8 cellular contexts compared by ENCODE assay signal in the genomic region with DNA sequence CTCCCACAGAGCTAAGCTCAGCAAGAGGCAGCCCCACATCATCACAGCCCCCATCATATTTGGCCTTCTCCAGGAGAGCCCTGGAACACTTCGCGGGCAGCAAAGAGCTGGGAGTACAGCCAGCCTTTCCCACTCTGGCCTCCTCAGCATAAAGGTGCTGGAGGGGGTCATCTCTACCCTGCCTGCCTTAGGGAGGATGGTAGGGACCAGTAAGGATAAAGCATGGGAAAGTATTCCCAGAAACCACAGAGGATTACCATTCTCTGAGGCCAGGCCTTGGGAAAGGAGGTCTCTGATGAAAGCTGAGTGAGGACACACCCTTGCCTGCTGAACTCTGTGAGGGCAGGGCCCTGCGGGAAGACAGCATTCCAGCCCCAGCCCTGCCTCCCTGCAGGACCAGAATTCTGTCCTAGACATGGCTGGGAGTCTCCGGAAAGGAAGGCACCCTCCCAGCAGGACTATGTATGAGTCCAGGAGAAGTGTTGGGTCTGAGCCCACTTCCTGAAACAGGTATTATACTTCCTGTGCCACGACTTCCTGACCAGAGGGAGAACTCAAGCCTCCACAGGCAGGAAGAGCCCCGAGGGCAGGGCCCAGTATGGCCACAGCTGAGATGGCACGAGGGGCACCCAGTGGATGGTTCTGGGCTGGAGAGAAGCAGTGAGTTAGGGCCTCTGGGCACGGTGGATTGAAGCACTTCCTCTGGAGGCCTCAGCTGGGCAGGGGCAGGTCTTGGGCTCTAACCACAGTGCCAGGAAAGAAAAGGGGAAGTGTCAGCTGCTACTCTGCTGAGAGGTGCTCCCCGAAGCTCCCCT. TPM values are rescaled to one million over a fixed set of nuclear protein-coding genes. Genes with fewer than 3 reads are reported as not detected.
A peak's percentile ranks its signal among the peaks of the same experiment; 100 is the strongest.
DNase-seq lines count a peak whose midpoint lies in the region; ATAC-seq and TF ChIP-seq lines count a peak whose summit lies in the region.

No MANE protein-coding gene starts in this region.

- H3K27me3 ChIP-seq in DND-41 (ENCODE audit: insufficient read depth, low read length, poor library complexity) (no peaks in the 10 kb centered on the region), duodenal mucosa (ENCODE audit: control insufficient read depth in 1 of 2, insufficient read depth in 2 of 2, low read length in 2 of 2) (no peaks in the 10 kb centered on the region), neutrophil (no peaks in the 10 kb centered on the region)

- intact Hi-C loops in OCI-LY7 (cut with micrococcal nuclease; ENCODE audit: unreplicated experiment): no loop called here

- in situ Hi-C loops in GM13976 (cut with MboI; ENCODE audit: low sequenced_read_pairs, unreplicated experiment): no loop called here

- CTCF ChIA-PET in OCI-LY7 (lab: Charles Lee; ENCODE audit: unreplicated experiment): interaction anchor here (0.5 to 1.5 kb wide), 2 partner anchors 14 to 130 kb away, joined by 3 read pairs; no protein-coding TSS in a partner anchor

- H3K27ac ChIP-seq in DND-41 (ENCODE audit: low read length) (peak overlapping the region; percentile 95), OCI-LY7 (ENCODE audit: low read depth, low read length, poor library complexity, severe bottlenecking) (peak overlapping the region; percentile 94), duodenal mucosa (ENCODE audit: low read depth, low read length) (no peak overlapping the region), neutrophil (peak overlapping the region; percentile 89)

- peaks cover 3% of the 10 kb centered on the region for H4K20me1 ChIP-seq in DND-41 (ENCODE audit: insufficient read depth, low read length)
- H4K20me1 ChIP-seq in OCI-LY7 (ENCODE audit: insufficient read depth, low read length): no peaks in the 10 kb centered on the region

- H3K9me2 ChIP-seq in OCI-LY7 (ENCODE audit: insufficient read depth, low read length): no peaks in the 10 kb centered on the region

- no peak overlapping the region for H3K4me2 ChIP-seq in DND-41 (ENCODE audit: insufficient read depth, low read length)
- peak overlapping the region; percentile 57 for H3K4me2 ChIP-seq in OCI-LY7 (ENCODE audit: low read length)

- POLR2A ChIA-PET in OCI-LY7 (lab: Charles Lee): interaction anchor here (1.6 to 4.1 kb wide), 3 partner anchors 11 to 25 kb away, joined by 4 to 22 read pairs (median 14); a partner anchor contains a TSS

- TF ChIP-seq CTCF in DND-41 (IDR thresholded peaks at IDR 0.05; ENCODE audit: borderline replicate concordance, extremely low read depth, low read length, poor library complexity, severe bottlenecking): no peak
- no peak for TF ChIP-seq CTCF in OCI-LY7 (conservative IDR thresholded peaks at IDR 0.05; ENCODE audit: low read length)
- peak; percentile 35 for TF ChIP-seq CTCF in neutrophil (IDR thresholded peaks at IDR 0.05)
- no peak for TF ChIP-seq CTCF in GM13976 (IDR thresholded peaks at IDR 0.05; ENCODE audit: borderline replicate concordance, control extremely low read depth, extremely low read depth, insufficient read depth, missing control alignments)

- no peaks in the 10 kb centered on the region for H3K9me3 ChIP-seq in DND-41 (ENCODE audit: insufficient read depth, low read length, severe bottlenecking)
- H3K9me3 ChIP-seq in OCI-LY7 (ENCODE audit: low read length): no peaks in the 10 kb centered on the region
- no peaks in the 10 kb centered on the region for H3K9me3 ChIP-seq in duodenal mucosa (ENCODE audit: control insufficient read depth in 1 of 2, low read length in 2 of 2)
- H3K9me3 ChIP-seq in neutrophil: no peaks in the 10 kb centered on the region

- H3K36me3 ChIP-seq in DND-41 (ENCODE audit: insufficient read depth, low read length): peaks cover 76% of the 10 kb centered on the region
- H3K36me3 ChIP-seq in OCI-LY7 (ENCODE audit: insufficient read depth, low read length): peaks cover 19% of the 10 kb centered on the region
- peaks cover 15 to 51% of the 10 kb centered on the region in 2 donors for H3K36me3 ChIP-seq in duodenal mucosa (ENCODE audit: control insufficient read depth in 1 of 2, insufficient read depth in 2 of 2, low read length in 2 of 2)
- peaks cover 23% of the 10 kb centered on the region for H3K36me3 ChIP-seq in neutrophil

- H3K9ac ChIP-seq in DND-41 (ENCODE audit: low read depth, low read length) (peak overlapping the region; percentile 11; the same call in 1 of the 2 replicates), duodenal mucosa (ENCODE audit: low read depth in 1 of 2, low read length in 2 of 2) (peak overlapping the region in 1 of 2 donors; percentile 30)

- peaks cover 74% of the 10 kb centered on the region for H3K79me2 ChIP-seq in DND-41 (ENCODE audit: insufficient read depth, low read length)
- peaks cover under 1% of the 10 kb centered on the region; the same call in 1 of the 2 replicates for H3K79me2 ChIP-seq in OCI-LY7 (ENCODE audit: insufficient read depth, low read depth, low read length)

- DNase-seq in DND-41 (no peak), OCI-LY7 (ENCODE audit: low spot score) (peak; percentile 67), iPS-NIHi7 (ENCODE audit: extremely low spot score) (no peak), GM13976 (ENCODE audit: low spot score) (no peak), inferior parietal cortex (ENCODE audit: extremely low spot score) (no peak)

- no peak for ATAC-seq in DND-41 (ENCODE audit: insufficient read depth, low read depth)
- no peak for ATAC-seq in HG02763 (IDR thresholded peaks at IDR 0.05; ENCODE audit: unreplicated experiment)

- H3K4me1 ChIP-seq in DND-41 (ENCODE audit: insufficient read depth, low read length) (peaks cover 54% of the 10 kb centered on the region), OCI-LY7 (ENCODE audit: insufficient read depth, low read length, poor library complexity, severe bottlenecking) (peaks cover 69% of the 10 kb centered on the region), duodenal mucosa (ENCODE audit: control insufficient read depth in 1 of 2, insufficient read depth in 2 of 2, low read length in 2 of 2) (peaks cover 56 to 57% of the 10 kb centered on the region in 2 donors), neutrophil (ENCODE audit: control insufficient read depth in 1 of 2, insufficient read depth in 1 of 2, low read depth in 1 of 2, low read length in 1 of 2) (peaks cover 68 to 69% of the 10 kb centered on the region in 2 experiments)

- H2AFZ ChIP-seq in DND-41 (ENCODE audit: low read depth, low read length): no peak overlapping the region
- H2AFZ ChIP-seq in OCI-LY7 (ENCODE audit: low read length): peak overlapping the region; percentile 9; the same call in 1 of the 2 replicates

- H3K4me3 ChIP-seq in DND-41 (ENCODE audit: low read depth in 1 of 2, low read length in 2 of 2) (no peak overlapping the region), OCI-LY7 (ENCODE audit: low read depth, low read length, poor library complexity, severe bottlenecking) (peak overlapping the region; percentile 11), duodenal mucosa (ENCODE audit: low read depth in 1 of 2, low read length in 2 of 2) (peak overlapping the region; percentile 15 to 16), neutrophil (ENCODE audit: low read depth in 1 of 2, low read length in 1 of 2) (peak overlapping the region; percentile 37 to 41)

- no TSS peak for BruUV-seq in OCI-LY7 (replicated peaks; lab: Mats Ljungman, UMichigan)

RNA-seq across cellular contexts. Expression of a gene that starts 12.9 kb away (rescaled TPM):
- 3.5 and 9.1 TPM in 2 replicates for total RNA-seq in OCI-LY7 (2014; rRNA removed; shearing (Covaris generic))
- 4.3 and 4.5 TPM in 2 replicates for total RNA-seq in OCI-LY7 (2022)

RNA-seq across cellular contexts. Expression of a gene that starts 24.5 kb away (rescaled TPM):
- 15.1 and 15.9 TPM in 2 replicates for total RNA-seq in OCI-LY7 (2014; rRNA removed; shearing (Covaris generic))
- total RNA-seq in OCI-LY7 (2022): 16.2 and 22.5 TPM in 2 replicates

RNA-seq across cellular contexts. Expression of a gene that starts 35.6 kb away (rescaled TPM):
- 0.18 TPM in 1 of 2 replicates, not detected in the other for total RNA-seq in OCI-LY7 (2014; rRNA removed; shearing (Covaris generic))
- 0.79 and 0.91 TPM in 2 replicates for total RNA-seq in OCI-LY7 (2022)

RNA-seq across cellular contexts. Expression of a gene that starts 54.5 kb away (rescaled TPM):
- 44.9 and 71.8 TPM in 2 replicates for total RNA-seq in OCI-LY7 (2014; rRNA removed; shearing (Covaris generic))
- 199 and 200 TPM in 2 replicates for total RNA-seq in OCI-LY7 (2022)

RNA-seq across cellular contexts. Expression of a gene that starts 54.6 kb away (rescaled TPM):
- total RNA-seq in OCI-LY7 (2014; rRNA removed; shearing (Covaris generic)): 3.4 and 4.7 TPM in 2 replicates
- 3.1 and 3.3 TPM in 2 replicates for total RNA-seq in OCI-LY7 (2022)

Comparison
In these comparisons a context has a peak if more than half of its experiments do, and no peak if none do; other contexts are left out.
1. H3K4me3 ChIP-seq: peak in OCI-LY7 (single experiment), duodenal mucosa (2 of 2) and neutrophil (2 of 2); none in DND-41 (0 of 2).